9 cellular contexts compared by ENCODE assay signal in the genomic region with DNA sequence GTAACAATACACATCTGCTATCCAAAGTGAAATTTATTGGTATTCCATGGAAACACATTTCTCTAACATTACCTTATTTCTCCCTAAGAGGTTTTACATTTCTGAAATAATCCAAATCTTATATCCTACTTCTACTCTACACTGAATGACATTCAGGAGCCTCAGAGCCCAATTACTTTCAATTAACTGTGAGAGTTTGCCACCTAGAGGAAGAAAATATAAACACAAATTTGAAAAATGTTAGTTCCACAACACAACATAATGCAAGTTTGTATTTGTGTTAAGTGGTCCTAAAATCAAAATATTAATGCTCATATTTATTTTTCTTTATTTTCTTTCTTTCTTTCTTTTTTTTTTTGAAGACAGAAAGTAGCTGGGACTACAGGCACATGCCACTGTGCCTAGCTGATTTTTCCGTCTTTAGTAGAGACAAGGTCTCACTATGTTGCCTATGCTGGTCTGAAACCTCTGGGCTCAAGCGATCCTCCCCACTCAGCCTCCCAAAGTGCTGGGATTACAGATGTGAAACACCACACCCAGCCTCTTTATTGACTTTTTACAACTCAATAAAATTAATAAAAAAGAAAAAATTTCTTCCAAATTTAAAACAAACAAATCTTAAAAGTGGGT. TPM values are rescaled to one million over a fixed set of nuclear protein-coding genes. Genes with fewer than 3 reads are reported as not detected.
DNase-seq lines count a peak whose midpoint lies in the region; ATAC-seq and FAIRE-seq lines count a peak whose summit lies in the region.
"Had no signal": no experiment of that assay in that cellular context is flagged by ENCODE, and none has a peak within 500 bp of the region (broad histone marks: within the 10 kb centered on the region; RNA-seq: fewer than 3 reads in every experiment).

No MANE protein-coding gene starts in this region.

- no peaks in the 10 kb centered on the region for H3K27me3 Mint-ChIP-seq in activated T-helper 17 cell treated with anti-CD3 and anti-CD28 coated beads, Interleukin-2, amount 50 U/mL, for 72 hours

- no peaks in the 10 kb centered on the region for H3K4me1 Mint-ChIP-seq in activated T-helper 17 cell treated with anti-CD3 and anti-CD28 coated beads, Interleukin-2, amount 50 U/mL, for 72 hours

- in situ Hi-C loops in KBM-7 (cut with MboI; ENCODE audit: low pct_unique_long_range_greater_than_20kb, low sequenced_read_pairs): no loop called here

- peak; percentile 32 for ATAC-seq in activated T-helper 17 cell treated with anti-CD3 and anti-CD28 coated beads, Interleukin-2, amount 50 U/mL, for 72 hours (replicated peaks)

- no peak overlapping the region for H3K4me3 Mint-ChIP-seq in activated T-helper 17 cell treated with anti-CD3 and anti-CD28 coated beads, Interleukin-2, amount 50 U/mL, for 72 hours

- DNase-seq in DMS53 (lab: John Stamatoyannopoulos, UW): peak; percentile 60
- peak; percentile 65 for DNase-seq in KBM-7
- no peak for DNase-seq in RPMI8226
- no peak for DNase-seq in activated T-cell treated with anti-CD3 and anti-CD28 coated beads for 4 hours
- DNase-seq in activated CD8-positive, alpha-beta memory T cell treated with anti-CD3 and anti-CD28 coated beads for 24 hours: no peak
- no peak for DNase-seq in activated CD4-positive, alpha-beta T cell treated with anti-CD3 and anti-CD28 coated beads, Interleukin-2, amount 50 U/mL, for 4 hours
- DNase-seq: left cardiac atrium had no signal

- H3K9me3 Mint-ChIP-seq in activated T-helper 17 cell treated with anti-CD3 and anti-CD28 coated beads, Interleukin-2, amount 50 U/mL, for 72 hours: no peaks in the 10 kb centered on the region

- H3K36me3 Mint-ChIP-seq in activated T-helper 17 cell treated with anti-CD3 and anti-CD28 coated beads, Interleukin-2, amount 50 U/mL, for 72 hours (ENCODE audit: low read depth): peaks cover 82% of the 10 kb centered on the region

- FAIRE-seq in islet of Langerhans (lab: Jason Lieb, UNC): peak; percentile 99

- no peak overlapping the region for H3K27ac Mint-ChIP-seq in activated T-helper 17 cell treated with anti-CD3 and anti-CD28 coated beads, Interleukin-2, amount 50 U/mL, for 72 hours

RNA-seq across cellular contexts. Expression of a gene that starts 46.0 kb away (rescaled TPM):
- 10 to 100 TPM; 31.2 to 45.9 TPM for total RNA-seq in activated T-helper 17 cell treated with anti-CD3 and anti-CD28 coated beads, Interleukin-2, amount 50 U/mL, for 72 hours

Comparison
In these comparisons a context has a peak if more than half of its experiments do, and no peak if none do; other contexts are left out.
1. DNase-seq: peak in DMS53 (single experiment) and KBM-7 (single experiment); none in RPMI8226 (single experiment), activated T-cell treated with anti-CD3 and anti-CD28 coated beads for 4 hours (single experiment), activated CD8-positive, alpha-beta memory T cell treated with anti-CD3 and anti-CD28 coated beads for 24 hours (single experiment) and activated CD4-positive, alpha-beta T cell treated with anti-CD3 and anti-CD28 coated beads, Interleukin-2, amount 50 U/mL, for 4 hours (0 of 2).